ENCODE assay signal across 8 cellular contexts in genomic region chr20:51541189-51542032, GRCh38. TPM values are rescaled to one million over a fixed set of nuclear protein-coding genes. Genes with fewer than 3 reads are reported as not detected.
A peak's percentile ranks its signal among the peaks of the same experiment; 100 is the strongest.
DNase-seq lines count a peak whose midpoint lies in the region; ATAC-seq and TF ChIP-seq lines count a peak whose summit lies in the region.

No MANE protein-coding gene starts in this region.

- intact Hi-C loops in CD8-positive, alpha-beta T cell (cut with DNase I, micrococcal nuclease): loop anchor here (1.0 to 5.0 kb wide), 7 partner anchors 12 to 609 kb away; partner anchors contain the start of gene ADNP (in 1 of the 2)

- peak overlapping the region; percentile 97 for H3K4me3 Mint-ChIP-seq in CD8-positive, alpha-beta T cell
- peak overlapping the region; percentile 93 for H3K4me3 Mint-ChIP-seq in activated CD8-positive, alpha-beta T cell treated with anti-CD3 and anti-CD28 coated beads, Interleukin-2, amount 10 ng/mL, durations not matched to agents 7 days and 5 days
- no peak overlapping the region for H3K4me3 Mint-ChIP-seq in endothelial cell (ENCODE audit: unreplicated experiment)
- H3K4me3 Mint-ChIP-seq in stimulated activated memory B cell treated with anti-CD40 and anti-IgM and Interleukin-4, amounts not matched to agents 10 μg/mL and 1 μg/mL and 100 μg/mL, for 72 hours: peak overlapping the region; percentile 99

- H3K36me3 Mint-ChIP-seq in CD8-positive, alpha-beta T cell: peaks cover 41% of the 10 kb centered on the region
- peaks cover 48% of the 10 kb centered on the region for H3K36me3 Mint-ChIP-seq in activated CD8-positive, alpha-beta T cell treated with anti-CD3 and anti-CD28 coated beads, Interleukin-2, amount 10 ng/mL, durations not matched to agents 7 days and 5 days (ENCODE audit: low read depth)
- H3K36me3 Mint-ChIP-seq in endothelial cell (ENCODE audit: low read depth, unreplicated experiment): no peaks in the 10 kb centered on the region
- peaks cover 27% of the 10 kb centered on the region for H3K36me3 Mint-ChIP-seq in stimulated activated memory B cell treated with anti-CD40 and anti-IgM and Interleukin-4, amounts not matched to agents 10 μg/mL and 1 μg/mL and 100 μg/mL, for 72 hours

- peak; percentile 63 to 89 (median 78) for DNase-seq in CD8-positive, alpha-beta T cell
- DNase-seq in NCI-H1105 treated with DMSO at 0.1 percent for 48 hours (lab: John Stamatoyannopoulos, UW) (peak; percentile 57), endothelial cell (ENCODE audit: low spot score) (peak; percentile 50), NCI-H510A (lab: John Stamatoyannopoulos, UW) (no peak)
- DNase-seq in activated CD8-positive, alpha-beta T cell treated with anti-CD3 and anti-CD28 coated beads, Interleukin-2, amount 10 ng/mL, durations not matched to agents 7 days and 5 days: peak; percentile 93

- no peaks in the 10 kb centered on the region for H3K9me3 Mint-ChIP-seq in CD8-positive, alpha-beta T cell
- no peaks in the 10 kb centered on the region for H3K9me3 Mint-ChIP-seq in activated CD8-positive, alpha-beta T cell treated with anti-CD3 and anti-CD28 coated beads, Interleukin-2, amount 10 ng/mL, durations not matched to agents 7 days and 5 days (ENCODE audit: insufficient read depth)
- H3K9me3 Mint-ChIP-seq in endothelial cell (ENCODE audit: unreplicated experiment): no peaks in the 10 kb centered on the region
- H3K9me3 Mint-ChIP-seq in stimulated activated memory B cell treated with anti-CD40 and anti-IgM and Interleukin-4, amounts not matched to agents 10 μg/mL and 1 μg/mL and 100 μg/mL, for 72 hours: peaks cover 5% of the 10 kb centered on the region

- no peaks in the 10 kb centered on the region for H3K27me3 Mint-ChIP-seq in CD8-positive, alpha-beta T cell (ENCODE audit: low read depth)
- H3K27me3 Mint-ChIP-seq in activated CD8-positive, alpha-beta T cell treated with anti-CD3 and anti-CD28 coated beads, Interleukin-2, amount 10 ng/mL, durations not matched to agents 7 days and 5 days (ENCODE audit: low read depth): peaks cover 11% of the 10 kb centered on the region
- peaks cover 19% of the 10 kb centered on the region for H3K27me3 Mint-ChIP-seq in endothelial cell (ENCODE audit: unreplicated experiment)
- no peaks in the 10 kb centered on the region for H3K27me3 Mint-ChIP-seq in stimulated activated memory B cell treated with anti-CD40 and anti-IgM and Interleukin-4, amounts not matched to agents 10 μg/mL and 1 μg/mL and 100 μg/mL, for 72 hours

- H3K4me3 ChIP-seq in CD8-positive, alpha-beta T cell (ENCODE audit: low read depth, low read length): peak overlapping the region; percentile 57
- peak overlapping the region; percentile 34 to 54 for H3K4me3 ChIP-seq in muscle layer of duodenum (ENCODE audit: low read depth in 1 of 2, low read length in 2 of 2)

- CTCF ChIA-PET in CD8-positive, alpha-beta T cell (lab: Charles Lee): interaction anchor here (0.7 to 3.2 kb wide), 8 partner anchors 13 to 155 kb away, joined by 3 to 14 read pairs (median 5); no protein-coding TSS in a partner anchor
- CTCF ChIA-PET in activated CD8-positive, alpha-beta T cell treated with anti-CD3 and anti-CD28 coated beads, Interleukin-2, amount 10 ng/mL, durations not matched to agents 7 days and 5 days (lab: Charles Lee): interaction anchor here (0.6 to 4.5 kb wide), 25 partner anchors 10 to 747 kb away, joined by 3 to 34 read pairs (median 7); partner anchors contain the start of gene BCAS4

- H3K4me1 Mint-ChIP-seq in CD8-positive, alpha-beta T cell (ENCODE audit: low read depth): peaks cover 57% of the 10 kb centered on the region
- peaks cover 55% of the 10 kb centered on the region for H3K4me1 Mint-ChIP-seq in activated CD8-positive, alpha-beta T cell treated with anti-CD3 and anti-CD28 coated beads, Interleukin-2, amount 10 ng/mL, durations not matched to agents 7 days and 5 days (ENCODE audit: low read depth)
- peaks cover 17% of the 10 kb centered on the region for H3K4me1 Mint-ChIP-seq in endothelial cell (ENCODE audit: unreplicated experiment)
- H3K4me1 Mint-ChIP-seq in stimulated activated memory B cell treated with anti-CD40 and anti-IgM and Interleukin-4, amounts not matched to agents 10 μg/mL and 1 μg/mL and 100 μg/mL, for 72 hours: peaks cover 62% of the 10 kb centered on the region

- no peaks in the 10 kb centered on the region for H3K36me3 ChIP-seq in CD8-positive, alpha-beta T cell (ENCODE audit: insufficient read depth, low read length)
- peaks cover 0 to 2% of the 10 kb centered on the region in 2 donors for H3K36me3 ChIP-seq in muscle layer of duodenum (ENCODE audit: control insufficient read depth in 1 of 2, insufficient read depth in 2 of 2, low read length in 2 of 2)

- H3K27ac Mint-ChIP-seq in CD8-positive, alpha-beta T cell: peak overlapping the region; percentile 99
- H3K27ac Mint-ChIP-seq in activated CD8-positive, alpha-beta T cell treated with anti-CD3 and anti-CD28 coated beads, Interleukin-2, amount 10 ng/mL, durations not matched to agents 7 days and 5 days: peak overlapping the region; percentile 98
- peak overlapping the region; percentile 48 for H3K27ac Mint-ChIP-seq in endothelial cell (ENCODE audit: unreplicated experiment)
- H3K27ac Mint-ChIP-seq in stimulated activated memory B cell treated with anti-CD40 and anti-IgM and Interleukin-4, amounts not matched to agents 10 μg/mL and 1 μg/mL and 100 μg/mL, for 72 hours: peak overlapping the region; percentile 96

- peak; percentile 76 for ATAC-seq in CD8-positive, alpha-beta T cell
- peak; percentile 46 for ATAC-seq in GM21528 (IDR thresholded peaks at IDR 0.05; ENCODE audit: low FRiP score, unreplicated experiment)
- peak; percentile 86 for ATAC-seq in activated CD8-positive, alpha-beta T cell treated with anti-CD3 and anti-CD28 coated beads, Interleukin-2, amount 10 ng/mL, durations not matched to agents 7 days and 5 days
- ATAC-seq in stimulated activated memory B cell treated with anti-CD40 and anti-IgM and Interleukin-4, amounts not matched to agents 10 μg/mL and 1 μg/mL and 100 μg/mL, for 72 hours: peak; percentile 79

- TF ChIP-seq CTCF in CD8-positive, alpha-beta T cell (IDR thresholded peaks at IDR 0.05): no peak
- TF ChIP-seq CTCF in endothelial cell (IDR thresholded peaks at IDR 0.05; ENCODE audit: unreplicated experiment): no peak

- peaks cover 52% of the 10 kb centered on the region for H3K4me1 ChIP-seq in CD8-positive, alpha-beta T cell (ENCODE audit: insufficient read depth, low read length)
- H3K4me1 ChIP-seq in muscle layer of duodenum (ENCODE audit: control insufficient read depth in 1 of 2, insufficient read depth in 2 of 2, low read length in 2 of 2): peaks cover 5 to 28% of the 10 kb centered on the region in 2 donors

- no peaks in the 10 kb centered on the region for H3K9me3 ChIP-seq in CD8-positive, alpha-beta T cell (ENCODE audit: low read length)
- no peaks in the 10 kb centered on the region for H3K9me3 ChIP-seq in muscle layer of duodenum (ENCODE audit: control insufficient read depth in 1 of 2, low read length in 2 of 2)

- H3K27me3 ChIP-seq in CD8-positive, alpha-beta T cell (ENCODE audit: insufficient read depth, low read length): no peaks in the 10 kb centered on the region
- H3K27me3 ChIP-seq in muscle layer of duodenum (ENCODE audit: low read depth, low read length): no peaks in the 10 kb centered on the region

- peak overlapping the region; percentile 76 for H3K27ac ChIP-seq in CD8-positive, alpha-beta T cell (ENCODE audit: low read depth, low read length)
- peak overlapping the region; percentile 83 for H3K27ac ChIP-seq in muscle layer of duodenum (ENCODE audit: low read length)

- POLR2A ChIA-PET in CD8-positive, alpha-beta T cell (lab: Charles Lee): interaction anchor here (0.6 to 2.8 kb wide), 18 partner anchors 9 to 605 kb away, joined by 3 to 11 read pairs (median 3); no protein-coding TSS in a partner anchor
- POLR2A ChIA-PET in activated CD8-positive, alpha-beta T cell treated with anti-CD3 and anti-CD28 coated beads, Interleukin-2, amount 10 ng/mL, durations not matched to agents 7 days and 5 days (lab: Charles Lee): interaction anchor here (0.8 to 3.6 kb wide), 19 partner anchors 10 to 583 kb away, joined by 3 to 30 read pairs (median 6); partner anchors contain the start of genes DPM1 and MOCS3

RNA-seq across cellular contexts. Expression of gene NFATC2, which starts 1.1 kb away (rescaled TPM):
- total RNA-seq in CD8-positive, alpha-beta T cell: 10 to 100 TPM; 32.6 to 34.9 TPM
- 10 to 100 TPM; 53.5 to 55.8 TPM for total RNA-seq in activated CD8-positive, alpha-beta T cell treated with anti-CD3 and anti-CD28 coated beads, Interleukin-2, amount 10 ng/mL, durations not matched to agents 7 days and 5 days
- total RNA-seq in endothelial cell (ENCODE audit: unreplicated experiment): 3.5 TPM

Comparison
In these comparisons a context has a peak if more than half of its experiments do, and no peak if none do; other contexts are left out.
1. H3K27ac Mint-ChIP-seq: peak in every context shown above with its lines; median percentile 99 in CD8-positive, alpha-beta T cell; 98 in activated CD8-positive, alpha-beta T cell treated with anti-CD3 and anti-CD28 coated beads, Interleukin-2, amount 10 ng/mL, durations not matched to agents 7 days and 5 days; 96 in stimulated activated memory B cell treated with anti-CD40 and anti-IgM and Interleukin-4, amounts not matched to agents 10 μg/mL and 1 μg/mL and 100 μg/mL, for 72 hours; 48 in endothelial cell.